ENCODE assay signal across 15 cellular contexts in genomic region chr11:89744158-89744557, GRCh38. TPM values are rescaled to one million over a fixed set of nuclear protein-coding genes. Genes with fewer than 3 reads are reported as not detected.
"Had no signal": no experiment of that assay in that cellular context is flagged by ENCODE, and none has a peak within 500 bp of the region (broad histone marks: within the 10 kb centered on the region; RNA-seq: fewer than 3 reads in every experiment).

No MANE protein-coding gene starts in this region.

RNA-seq across cellular contexts. Expression of gene TRIM77, which starts 34.1 kb away (rescaled TPM):
- total RNA-seq: activated B cell treated with CpG ODN at 0.5 μM for 24 hours; activated CD8-positive, alpha-beta T cell treated with anti-CD3 and anti-CD28 coated beads for 36 hours; activated T-cell treated with anti-CD3 and anti-CD28 coated beads, Interleukin-2, amount 50 U/mL, for 4 hours; activated T-helper 17 cell treated with anti-CD3 and anti-CD28 coated beads, Interleukin-2, amount 50 U/mL, for 72 hours; astrocyte; bronchial epithelial cell; cardiac septum; cerebellum; dorsolateral prefrontal cortex; esophagus muscularis mucosa; foreskin keratinocyte; gastrocnemius medialis; heart left ventricle; T-helper 2 cell treated with Interferon-gamma antibody and Interleukin-4, amounts not matched to agents 100 ng/mL and 5 ng/mL, for 36 hours had no signal
- polyA plus RNA-seq: adipose tissue, foreskin keratinocyte, heart left ventricle had no signal
